ENCODE assay signal across 31 cellular contexts in the genomic region with DNA sequence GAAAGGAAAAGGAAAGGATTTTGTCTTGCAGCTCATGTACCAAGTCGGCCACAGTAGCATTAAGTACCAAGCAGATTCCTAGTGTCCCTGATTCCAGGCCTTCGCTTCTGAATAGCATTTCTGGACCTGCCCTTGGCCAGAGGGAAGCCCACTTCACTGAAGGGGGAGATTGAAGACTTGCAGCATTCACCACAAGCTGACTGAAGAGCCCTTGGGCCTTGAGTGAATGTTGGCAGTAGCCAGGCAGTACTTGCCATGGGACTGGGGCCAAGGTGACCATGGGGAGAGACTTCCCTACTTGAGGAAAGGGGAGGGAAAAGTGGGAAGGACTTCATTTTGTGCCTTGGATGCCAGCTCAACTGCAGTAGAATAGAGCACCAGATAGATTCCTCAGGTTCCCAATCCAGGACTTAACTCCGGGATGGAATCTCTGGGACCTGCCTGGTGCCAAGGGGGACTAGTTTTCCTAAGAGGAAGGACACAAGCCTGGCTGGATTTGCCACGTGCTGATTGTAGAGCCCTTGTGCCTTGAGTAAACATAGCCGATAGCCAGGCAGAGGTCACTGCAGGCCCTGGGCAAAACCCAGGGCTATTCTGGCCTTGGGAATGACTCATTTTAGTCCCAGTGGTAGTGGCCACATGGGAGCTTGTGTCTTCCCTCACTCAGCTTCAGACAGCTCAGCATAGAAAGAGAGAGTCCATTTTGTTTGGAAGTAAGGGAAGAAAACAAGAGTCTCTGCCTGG.
"Had no signal": no experiment of that assay in that cellular context is flagged by ENCODE, and none has a peak within 500 bp of the region (broad histone marks: within the 10 kb centered on the region; RNA-seq: fewer than 3 reads in every experiment).

No MANE protein-coding gene starts in this region.

- H3K4me1 ChIP-seq: adrenal gland, body of pancreas, esophagus muscularis mucosa, gastroesophageal sphincter had no signal

- H3K27ac ChIP-seq: adrenal gland, body of pancreas, esophagus muscularis mucosa, gastroesophageal sphincter, WERI-Rb-1 had no signal

- FAIRE-seq: colon had no signal

- H3K4me3 ChIP-seq: adrenal gland, body of pancreas, esophagus muscularis mucosa, gastroesophageal sphincter had no signal

- H3K36me3 ChIP-seq: adrenal gland, esophagus muscularis mucosa, gastroesophageal sphincter, WERI-Rb-1 had no signal

- ATAC-seq: activated CD4-positive, CD25-positive, alpha-beta regulatory T cell treated with anti-CD3 and anti-CD28 coated beads, Interleukin-2, amount 50 U/mL, for 24 hours; activated CD8-positive, alpha-beta T cell treated with anti-CD3 and anti-CD28 coated beads for 36 hours; activated T-cell treated with anti-CD3 and anti-CD28 coated beads, Interleukin-2, amount 50 U/mL, for 4 hours; activated T-helper 17 cell treated with anti-CD3 and anti-CD28 coated beads, Interleukin-2, amount 50 U/mL, for 72 hours; body of pancreas; effector memory CD8-positive, alpha-beta T cell; gastroesophageal sphincter; T-helper 17 cell had no signal

- H3K9me3 ChIP-seq: adrenal gland, body of pancreas had no signal

- DNase-seq: activated B cell treated with CpG ODN at 0.5 μM for 24 hours; activated CD4-positive, alpha-beta T cell treated with anti-CD3 and anti-CD28 coated beads for 48 hours; activated CD4-positive, alpha-beta T cell treated with anti-CD3 and anti-CD28 coated beads, Interleukin-2, amount 50 U/mL, for 1 hour; activated CD4-positive, alpha-beta T cell treated with anti-CD3 and anti-CD28 coated beads, Interleukin-2, amount 50 U/mL, for 48 hours; activated CD8-positive, alpha-beta memory T cell treated with anti-CD3 and anti-CD28 coated beads for 24 hours; activated CD8-positive, alpha-beta T cell treated with anti-CD3 and anti-CD28 coated beads for 36 hours; activated effector memory CD4-positive, alpha-beta T cell treated with Interleukin-2 at 50 U/mL for 16 hours; activated gamma-delta T cell treated with Interleukin-2 at 50 U/mL for 16 hours; activated naive CD4-positive, alpha-beta T cell treated with anti-CD3 and anti-CD28 coated beads, Interleukin-2, amount 50 U/mL, for 16 hours; activated naive CD4-positive, alpha-beta T cell treated with Interleukin-2 at 50 U/mL for 16 hours; activated T-cell treated with anti-CD3 and anti-CD28 coated beads, Interleukin-2, amount 50 U/mL, for 4 hours; amygdala; aorta; body of pancreas; caudate nucleus; cortex of kidney; dermis blood vessel endothelial cell; effector CD4-positive, alpha-beta T cell; effector memory CD8-positive, alpha-beta T cell; erythroblast; foreskin melanocyte; T-helper 1 cell; T-helper 17 cell; T1000; WERI-Rb-1 had no signal

- H3K27me3 ChIP-seq: adrenal gland, body of pancreas, esophagus muscularis mucosa, gastroesophageal sphincter had no signal
